35 cellular contexts compared by ENCODE assay signal in the genomic region with DNA sequence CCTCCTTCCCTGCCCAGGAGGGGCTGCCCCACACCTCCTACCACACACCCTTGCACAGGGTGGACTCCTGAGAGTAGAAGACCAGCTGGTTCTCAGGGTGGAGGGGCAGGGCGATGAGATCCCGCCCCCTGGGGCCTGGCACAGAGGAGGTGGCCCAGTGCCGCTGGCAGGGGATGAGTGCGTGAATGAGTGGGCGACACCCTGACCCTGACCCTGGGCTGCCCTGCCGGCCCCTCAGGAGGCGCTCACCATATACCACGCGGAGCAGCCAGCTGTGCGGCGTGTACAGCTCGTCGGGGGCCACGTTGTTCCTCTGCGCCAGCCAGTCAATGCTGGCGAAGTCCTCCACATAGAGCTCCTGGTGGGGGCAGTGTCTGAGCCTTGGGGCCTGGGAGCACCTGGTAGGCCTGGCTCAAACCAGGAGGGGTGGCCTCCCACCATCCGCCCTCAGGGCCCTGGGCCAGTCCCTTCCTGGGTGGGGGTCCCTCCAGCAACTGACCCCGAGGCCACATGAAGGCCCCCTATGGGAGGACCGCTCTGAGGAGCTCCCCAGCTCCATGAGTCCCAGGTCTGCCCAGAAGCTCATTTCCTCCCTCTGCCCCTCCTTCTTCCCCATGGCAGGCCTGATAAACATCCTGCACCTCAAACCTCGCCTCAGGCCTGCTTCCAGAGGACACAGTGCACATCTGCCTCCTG. TPM values are rescaled to one million over a fixed set of nuclear protein-coding genes. Genes with fewer than 3 reads are reported as not detected.
DNase-seq lines count a peak whose midpoint lies in the region; ATAC-seq and TF ChIP-seq lines count a peak whose summit lies in the region.
"Had no signal": no experiment of that assay in that cellular context is flagged by ENCODE, and none has a peak within 500 bp of the region (broad histone marks: within the 10 kb centered on the region; RNA-seq: fewer than 3 reads in every experiment).

No MANE protein-coding gene starts in this region.

- no peak overlapping the region for H3K4me3 Mint-ChIP-seq in activated CD8-positive, alpha-beta T cell treated with anti-CD3 and anti-CD28 coated beads, Interleukin-2, amount 10 ng/mL, durations not matched to agents 7 days and 5 days
- H3K4me3 Mint-ChIP-seq in activated CD8-positive, alpha-beta T cell treated with anti-CD3 and anti-CD28 coated beads for 36 hours: no peak overlapping the region
- H3K4me3 Mint-ChIP-seq in endodermal cell (no peak overlapping the region), glutamatergic neuron (ENCODE audit: unreplicated experiment) (no peak overlapping the region)
- H3K4me3 Mint-ChIP-seq: activated naive CD4-positive, alpha-beta T cell treated with anti-CD3 and anti-CD28 coated beads, Interleukin-2, amount 50 U/mL, for 24 hours; activated T-cell treated with anti-CD3 and anti-CD28 coated beads, Interleukin-2, amount 50 U/mL, for 72 hours; CD8-positive, alpha-beta T cell; immature natural killer cell; T-cell; type B pancreatic cell had no signal

- intact Hi-C loops in activated CD8-positive, alpha-beta T cell treated with anti-CD3 and anti-CD28 coated beads for 36 hours (cut with micrococcal nuclease): no loop called here
- intact Hi-C loops in posterior vena cava (cut with DNase I): loop anchor here in 1 of 2 donors (10.0 kb wide), 1 partner anchor 61 kb away; a partner anchor contains a TSS

- DNase-seq in activated CD8-positive, alpha-beta T cell treated with anti-CD3 and anti-CD28 coated beads, Interleukin-2, amount 10 ng/mL, durations not matched to agents 7 days and 5 days: no peak
- DNase-seq in activated CD8-positive, alpha-beta T cell treated with anti-CD3 and anti-CD28 coated beads for 36 hours: no peak
- DNase-seq in Peyer's patch (peak in 2 of 3 donors; percentile 35 to 42), endodermal cell (peak; percentile 24), posterior vena cava (ENCODE audit: low spot score) (peak; percentile 51), glutamatergic neuron (no peak), KG1 (lab: John Stamatoyannopoulos, UW) (no peak)
- DNase-seq: activated CD4-positive, alpha-beta T cell treated with anti-CD3 and anti-CD28 coated beads for 1 hour; activated T-cell treated with anti-CD3 and anti-CD28 coated beads, Interleukin-2, amount 50 U/mL, for 72 hours; caudate nucleus; CD8-positive, alpha-beta T cell; dermis blood vessel endothelial cell; DMS 273 treated with DMSO at 0.1 percent for 48 hours; EL; HCEC 1CT; hippocampal formation; immature natural killer cell; KBM-7; left ventricle myocardium inferior; MG63; naive B cell; NCI-H1417; NCI-H2029 treated with DMSO at 0.1 percent for 48 hours; NCI-H2227 treated with DMSO at 0.1 percent for 48 hours; NCI-H69; occipital lobe; SJCRH30; stimulated activated CD8-positive, alpha-beta memory T cell treated with anti-CD3 and anti-CD28 coated beads, Interleukin-4, amount 100 ng/mL, for 48 hours had no signal

- H3K4me1 Mint-ChIP-seq in activated CD8-positive, alpha-beta T cell treated with anti-CD3 and anti-CD28 coated beads, Interleukin-2, amount 10 ng/mL, durations not matched to agents 7 days and 5 days (ENCODE audit: low read depth): peaks cover 3% of the 10 kb centered on the region
- no peaks in the 10 kb centered on the region for H3K4me1 Mint-ChIP-seq in activated CD8-positive, alpha-beta T cell treated with anti-CD3 and anti-CD28 coated beads for 36 hours (ENCODE audit: low read depth)
- H3K4me1 Mint-ChIP-seq in endodermal cell (no peaks in the 10 kb centered on the region), glutamatergic neuron (ENCODE audit: low read depth, unreplicated experiment) (peaks cover 23% of the 10 kb centered on the region)
- H3K4me1 Mint-ChIP-seq: activated naive CD4-positive, alpha-beta T cell treated with anti-CD3 and anti-CD28 coated beads, Interleukin-2, amount 50 U/mL, for 24 hours; T-cell had no signal

- H3K27me3 Mint-ChIP-seq in activated CD8-positive, alpha-beta T cell treated with anti-CD3 and anti-CD28 coated beads, Interleukin-2, amount 10 ng/mL, durations not matched to agents 7 days and 5 days (ENCODE audit: low read depth): no peaks in the 10 kb centered on the region
- H3K27me3 Mint-ChIP-seq in activated CD8-positive, alpha-beta T cell treated with anti-CD3 and anti-CD28 coated beads for 36 hours: no peaks in the 10 kb centered on the region
- H3K27me3 Mint-ChIP-seq in endodermal cell (ENCODE audit: insufficient read depth): no peaks in the 10 kb centered on the region
- peaks cover 14% of the 10 kb centered on the region for H3K27me3 Mint-ChIP-seq in glutamatergic neuron (ENCODE audit: unreplicated experiment)
- H3K27me3 Mint-ChIP-seq: activated naive CD4-positive, alpha-beta T cell treated with anti-CD3 and anti-CD28 coated beads, Interleukin-2, amount 50 U/mL, for 24 hours; naive B cell; T-cell; type B pancreatic cell had no signal

- H3K4me1 ChIP-seq in Peyer's patch (no peaks in the 10 kb centered on the region), endodermal cell (ENCODE audit: control insufficient read depth, insufficient read depth, low read length) (no peaks in the 10 kb centered on the region)
- H3K4me1 ChIP-seq: A549, SJCRH30 had no signal

- POLR2A ChIA-PET in activated CD8-positive, alpha-beta T cell treated with anti-CD3 and anti-CD28 coated beads, Interleukin-2, amount 10 ng/mL, durations not matched to agents 7 days and 5 days (lab: Charles Lee): interaction anchor here (0.6 kb wide), 1 partner anchor 250 kb away, joined by 4 read pairs; no protein-coding TSS in a partner anchor
- POLR2A ChIA-PET in activated CD8-positive, alpha-beta T cell treated with anti-CD3 and anti-CD28 coated beads for 36 hours (lab: Charles Lee): interaction anchor here (1.0 kb wide), 1 partner anchor 12 kb away, joined by 3 read pairs; no protein-coding TSS in a partner anchor

- H3K27ac Mint-ChIP-seq in activated CD8-positive, alpha-beta T cell treated with anti-CD3 and anti-CD28 coated beads, Interleukin-2, amount 10 ng/mL, durations not matched to agents 7 days and 5 days: peak overlapping the region; percentile 57
- no peak overlapping the region for H3K27ac Mint-ChIP-seq in activated CD8-positive, alpha-beta T cell treated with anti-CD3 and anti-CD28 coated beads for 36 hours
- H3K27ac Mint-ChIP-seq in endodermal cell: no peak overlapping the region
- H3K27ac Mint-ChIP-seq in glutamatergic neuron (ENCODE audit: unreplicated experiment): no peak overlapping the region
- H3K27ac Mint-ChIP-seq: activated naive CD4-positive, alpha-beta T cell treated with anti-CD3 and anti-CD28 coated beads, Interleukin-2, amount 50 U/mL, for 24 hours; activated T-cell treated with anti-CD3 and anti-CD28 coated beads, Interleukin-2, amount 50 U/mL, for 72 hours; CD8-positive, alpha-beta T cell; naive B cell; T-cell; type B pancreatic cell had no signal

- CTCF ChIA-PET in activated CD8-positive, alpha-beta T cell treated with anti-CD3 and anti-CD28 coated beads, Interleukin-2, amount 10 ng/mL, durations not matched to agents 7 days and 5 days (lab: Charles Lee): interaction anchor here (1.0 to 1.5 kb wide), 2 partner anchors 9 to 72 kb away, joined by 3 to 4 read pairs; no protein-coding TSS in a partner anchor
- CTCF ChIA-PET in activated CD8-positive, alpha-beta T cell treated with anti-CD3 and anti-CD28 coated beads for 36 hours (lab: Charles Lee): interaction anchor here (0.7 to 1.8 kb wide), 2 partner anchors 62 to 242 kb away, joined by 3 to 4 read pairs; no protein-coding TSS in a partner anchor

- H3K9me3 ChIP-seq in Peyer's patch (no peaks in the 10 kb centered on the region), endodermal cell (ENCODE audit: control insufficient read depth, low read length) (no peaks in the 10 kb centered on the region)
- H3K9me3 ChIP-seq: A549, gastroesophageal sphincter, left ventricle myocardium inferior, MG63, SJCRH30 had no signal

- no peak for TF ChIP-seq CTCF in activated CD8-positive, alpha-beta T cell treated with anti-CD3 and anti-CD28 coated beads for 36 hours (IDR thresholded peaks at IDR 0.05)
- TF ChIP-seq CTCF in Peyer's patch (IDR thresholded peaks at IDR 0.05): no peak
- no peak for TF ChIP-seq CTCF in endodermal cell (conservative IDR thresholded peaks at IDR 0.05)
- TF ChIP-seq CTCF in glutamatergic neuron (IDR thresholded peaks at IDR 0.05; ENCODE audit: partially characterized antibody, unreplicated experiment): no peak

- no peak overlapping the region for H3K9ac ChIP-seq in endodermal cell (ENCODE audit: extremely low read depth, low read length, poor library complexity, severe bottlenecking)

- no peak overlapping the region for H3K27ac ChIP-seq in Peyer's patch
- no peak overlapping the region for H3K27ac ChIP-seq in endodermal cell (ENCODE audit: low read depth, low read length)
- H3K27ac ChIP-seq: A549, gastroesophageal sphincter, left ventricle myocardium inferior, SJCRH30 had no signal

- no peak for TF ChIP-seq POLR2A in Peyer's patch (IDR thresholded peaks at IDR 0.05)

- H3K36me3 Mint-ChIP-seq in activated CD8-positive, alpha-beta T cell treated with anti-CD3 and anti-CD28 coated beads, Interleukin-2, amount 10 ng/mL, durations not matched to agents 7 days and 5 days (ENCODE audit: low read depth): peaks cover 9% of the 10 kb centered on the region
- no peaks in the 10 kb centered on the region for H3K36me3 Mint-ChIP-seq in activated CD8-positive, alpha-beta T cell treated with anti-CD3 and anti-CD28 coated beads for 36 hours (ENCODE audit: low read depth)
- peaks cover 27% of the 10 kb centered on the region for H3K36me3 Mint-ChIP-seq in endodermal cell (ENCODE audit: low read depth)
- H3K36me3 Mint-ChIP-seq in glutamatergic neuron (ENCODE audit: unreplicated experiment): peaks cover 11% of the 10 kb centered on the region

- H3K27me3 ChIP-seq in Peyer's patch (no peaks in the 10 kb centered on the region), endodermal cell (ENCODE audit: control insufficient read depth, insufficient read depth, low read length, poor library complexity, severe bottlenecking) (no peaks in the 10 kb centered on the region)
- H3K27me3 ChIP-seq: gastroesophageal sphincter, MG63, SJCRH30 had no signal

- 91 to 94% methylated on average over 15 to 20 of the region's 20 CpGs for WGBS in endodermal cell (ENCODE audit: insufficient coverage in 1 of 2, insufficient read length in 1 of 2), 2 experiments

- no peak for ATAC-seq in activated CD8-positive, alpha-beta T cell treated with anti-CD3 and anti-CD28 coated beads, Interleukin-2, amount 10 ng/mL, durations not matched to agents 7 days and 5 days
- ATAC-seq in activated CD8-positive, alpha-beta T cell treated with anti-CD3 and anti-CD28 coated beads for 36 hours: no peak
- no peak for ATAC-seq in GM19035 (IDR thresholded peaks at IDR 0.05; ENCODE audit: unreplicated experiment)
- ATAC-seq: A549; activated T-cell treated with anti-CD3 and anti-CD28 coated beads, Interleukin-2, amount 50 U/mL, for 72 hours; CD8-positive, alpha-beta T cell; gastroesophageal sphincter; Panc1; T-cell had no signal

- no peaks in the 10 kb centered on the region for H3K9me3 Mint-ChIP-seq in activated CD8-positive, alpha-beta T cell treated with anti-CD3 and anti-CD28 coated beads, Interleukin-2, amount 10 ng/mL, durations not matched to agents 7 days and 5 days (ENCODE audit: insufficient read depth)
- H3K9me3 Mint-ChIP-seq in activated CD8-positive, alpha-beta T cell treated with anti-CD3 and anti-CD28 coated beads for 36 hours: no peaks in the 10 kb centered on the region
- H3K9me3 Mint-ChIP-seq in endodermal cell: no peaks in the 10 kb centered on the region
- peaks cover 6% of the 10 kb centered on the region for H3K9me3 Mint-ChIP-seq in glutamatergic neuron (ENCODE audit: unreplicated experiment)
- H3K9me3 Mint-ChIP-seq: activated naive CD4-positive, alpha-beta T cell treated with anti-CD3 and anti-CD28 coated beads, Interleukin-2, amount 50 U/mL, for 24 hours; activated T-cell treated with anti-CD3 and anti-CD28 coated beads, Interleukin-2, amount 50 U/mL, for 72 hours; CD8-positive, alpha-beta T cell; immature natural killer cell; naive B cell; T-cell; type B pancreatic cell had no signal

- H3K36me3 ChIP-seq in Peyer's patch (peaks cover 0 to 94% (median 0%) of the 10 kb centered on the region in 3 donors), endodermal cell (ENCODE audit: control insufficient read depth, insufficient read depth, low read length) (peaks cover 14% of the 10 kb centered on the region)

- H3K4me3 ChIP-seq in Peyer's patch: no peak overlapping the region
- H3K4me3 ChIP-seq in endodermal cell (ENCODE audit: low read length): no peak overlapping the region
- H3K4me3 ChIP-seq: A549, gastroesophageal sphincter, left ventricle myocardium inferior, MG63, SJCRH30 had no signal

RNA-seq across cellular contexts. Expression of a gene that starts 13.0 kb away (rescaled TPM):
- 10 to 100 TPM; 72.1 to 76.1 TPM for total RNA-seq in activated CD8-positive, alpha-beta T cell treated with anti-CD3 and anti-CD28 coated beads, Interleukin-2, amount 10 ng/mL, durations not matched to agents 7 days and 5 days
- 10 to 100 TPM; 20.3 to 20.4 TPM for total RNA-seq in activated CD8-positive, alpha-beta T cell treated with anti-CD3 and anti-CD28 coated beads for 36 hours
- total RNA-seq in Peyer's patch: 100 to 1,000 TPM in 1 of 4 donors, 10 to 100 TPM in 3; 43.7 to 172 (median 66.5) TPM
- 10 to 100 TPM; 56.7 to 85.2 TPM for total RNA-seq in endodermal cell
- polyA plus RNA-seq in endodermal cell (2013, experiment 1 of 2): 101 TPM
- polyA plus RNA-seq in endodermal cell (2013, experiment 2 of 2): 100 TPM
- total RNA-seq in posterior vena cava: 10 to 100 TPM; 42.5 to 65.0 TPM
- total RNA-seq in glutamatergic neuron (ENCODE audit: unreplicated experiment): 390 TPM

RNA-seq across cellular contexts. Expression of a gene that starts 31.3 kb away (rescaled TPM):
- 10 to 100 TPM; 14.4 to 17.5 TPM for total RNA-seq in activated CD8-positive, alpha-beta T cell treated with anti-CD3 and anti-CD28 coated beads, Interleukin-2, amount 10 ng/mL, durations not matched to agents 7 days and 5 days
- total RNA-seq in activated CD8-positive, alpha-beta T cell treated with anti-CD3 and anti-CD28 coated beads for 36 hours: 10 to 100 TPM; 23.2 to 24.2 TPM
- total RNA-seq in Peyer's patch (10 to 100 TPM in 1 of 4 donors, 1 to 10 TPM in 3; 1.1 to 13.2 (median 2.6) TPM), endodermal cell (10 to 100 TPM; 29.5 to 31.9 TPM), posterior vena cava (10 to 100 TPM in 1 of 2 donors, 1 to 10 TPM in 1; 8.4 to 10.9 TPM), glutamatergic neuron (ENCODE audit: unreplicated experiment) (58.7 TPM)
- 32.1 TPM for polyA plus RNA-seq in endodermal cell (2013, experiment 1 of 2)
- 33.4 TPM for polyA plus RNA-seq in endodermal cell (2013, experiment 2 of 2)

Comparison
In these comparisons a context has a peak if more than half of its experiments do, and no peak if none do; other contexts are left out.
1. DNase-seq: peak in Peyer's patch (2 of 3), endodermal cell (single experiment) and posterior vena cava (single experiment); none in activated CD8-positive, alpha-beta T cell treated with anti-CD3 and anti-CD28 coated beads, Interleukin-2, amount 10 ng/mL, durations not matched to agents 7 days and 5 days (single experiment), activated CD8-positive, alpha-beta T cell treated with anti-CD3 and anti-CD28 coated beads for 36 hours (single experiment), glutamatergic neuron (single experiment) and KG1 (single experiment).